20 cellular contexts compared by ENCODE assay signal in the genomic region with DNA sequence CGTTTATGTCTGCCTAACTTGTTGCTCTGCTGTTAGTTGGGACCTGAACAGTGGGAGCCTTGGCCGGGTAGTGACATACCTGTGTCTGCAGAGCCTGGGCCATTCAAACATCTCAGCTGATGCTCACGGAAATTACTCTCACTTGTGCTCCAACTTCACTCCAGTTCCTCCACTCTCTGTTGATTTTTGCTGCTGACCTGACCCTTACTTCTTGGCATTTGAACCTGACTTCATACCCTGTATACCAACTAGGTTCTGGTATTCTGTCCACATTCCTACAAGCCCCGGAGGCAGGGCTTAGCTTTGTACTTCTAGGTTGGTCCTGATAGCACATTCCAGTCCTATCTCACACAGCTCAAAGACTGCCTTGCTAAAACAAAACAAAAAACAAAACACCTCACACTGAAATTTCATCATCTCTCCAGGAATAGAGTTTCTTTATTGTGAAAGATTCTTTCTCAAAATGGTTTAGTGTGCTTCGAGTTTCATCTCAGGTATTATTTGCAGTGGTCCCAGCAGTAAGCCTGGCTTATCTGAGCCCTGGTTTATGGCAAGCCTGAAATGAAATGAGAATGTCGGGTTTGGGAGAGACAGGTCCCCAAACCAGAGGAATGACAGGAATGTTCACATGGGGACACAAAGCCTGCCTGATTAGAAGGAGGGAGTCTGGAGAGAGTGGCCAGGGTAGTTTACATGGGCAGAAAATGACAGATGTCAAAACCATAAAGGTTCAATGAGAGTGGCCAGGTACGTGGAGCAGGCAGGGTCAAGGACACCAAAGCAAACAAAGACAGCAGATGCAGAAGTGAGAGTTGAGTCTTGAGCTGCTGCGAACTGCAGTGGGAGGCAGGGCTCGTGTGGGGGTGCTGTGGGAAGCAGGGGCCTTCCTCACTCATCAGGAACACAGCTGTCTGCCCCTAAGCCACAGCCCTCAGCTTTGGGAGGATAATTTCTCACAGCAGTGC.
DNase-seq lines count a peak whose midpoint lies in the region; ATAC-seq and TF ChIP-seq lines count a peak whose summit lies in the region.
"Had no signal": no experiment of that assay in that cellular context is flagged by ENCODE, and none has a peak within 500 bp of the region (broad histone marks: within the 10 kb centered on the region; RNA-seq: fewer than 3 reads in every experiment).

No MANE protein-coding gene starts in this region.

- H3K4me2 ChIP-seq in GM23338 = no peak overlapping the region; the same call in 1 of the 2 replicates

- H3K4me1 Mint-ChIP-seq in GM23338 (peaks cover 16% of the 10 kb centered on the region), progenitor cell of endocrine pancreas (ENCODE audit: low read depth) (peaks cover 17% of the 10 kb centered on the region)
- no peaks in the 10 kb centered on the region for H3K4me1 Mint-ChIP-seq in stimulated activated memory B cell treated with anti-CD40 and anti-IgM and Interleukin-4, amounts not matched to agents 10 μg/mL and 1 μg/mL and 100 μg/mL, for 72 hours
- H3K4me1 Mint-ChIP-seq: CD8-positive, alpha-beta memory T cell had no signal

- H3K27me3 Mint-ChIP-seq in GM23338 (ENCODE audit: insufficient read depth, low read depth, poor library complexity) (peaks cover 3% of the 10 kb centered on the region), progenitor cell of endocrine pancreas (no peaks in the 10 kb centered on the region)
- H3K27me3 Mint-ChIP-seq in stimulated activated memory B cell treated with anti-CD40 and anti-IgM and Interleukin-4, amounts not matched to agents 10 μg/mL and 1 μg/mL and 100 μg/mL, for 72 hours = no peaks in the 10 kb centered on the region

- no peak for TF ChIP-seq EP300 in suprapubic skin (IDR thresholded peaks at IDR 0.05)

- no peak overlapping the region for H2AFZ ChIP-seq in GM23338

- 0 out of 4 replicates have a peak, but pooled peaks of 1 of the 2 experiments have one; percentile 24 for TF ChIP-seq CTCF in GM23338 (conservative IDR thresholded peaks at IDR 0.05; ENCODE audit: low read depth in 2 of 2)
- no peak for TF ChIP-seq CTCF in progenitor cell of endocrine pancreas (IDR thresholded peaks at IDR 0.05; ENCODE audit: unreplicated experiment)
- TF ChIP-seq CTCF in Peyer's patch (IDR thresholded peaks at IDR 0.05) = no peak
- TF ChIP-seq CTCF in suprapubic skin (IDR thresholded peaks at IDR 0.05) = no peak

- H3K27ac Mint-ChIP-seq in GM23338 (peak overlapping the region; percentile 16; the same call in 1 of the 2 replicates), progenitor cell of endocrine pancreas (peak overlapping the region; percentile 92)
- no peak overlapping the region for H3K27ac Mint-ChIP-seq in stimulated activated memory B cell treated with anti-CD40 and anti-IgM and Interleukin-4, amounts not matched to agents 10 μg/mL and 1 μg/mL and 100 μg/mL, for 72 hours
- H3K27ac Mint-ChIP-seq: activated CD8-positive, alpha-beta T cell treated with anti-CD3 and anti-CD28 coated beads, Interleukin-2, amount 10 ng/mL, durations not matched to agents 7 days and 5 days; CD8-positive, alpha-beta memory T cell had no signal

- H3K36me3 Mint-ChIP-seq in GM23338 (ENCODE audit: low read depth) (peaks cover 17% of the 10 kb centered on the region), progenitor cell of endocrine pancreas (ENCODE audit: insufficient read depth) (peaks cover 3% of the 10 kb centered on the region)
- H3K36me3 Mint-ChIP-seq in stimulated activated memory B cell treated with anti-CD40 and anti-IgM and Interleukin-4, amounts not matched to agents 10 μg/mL and 1 μg/mL and 100 μg/mL, for 72 hours = no peaks in the 10 kb centered on the region
- H3K36me3 Mint-ChIP-seq: CD8-positive, alpha-beta memory T cell had no signal

- H3K9me3 ChIP-seq in SJSA1 (replicated peaks) (no peaks in the 10 kb centered on the region), Peyer's patch (no peaks in the 10 kb centered on the region), suprapubic skin (no peaks in the 10 kb centered on the region)
- H3K9me3 ChIP-seq: thoracic aorta had no signal

- WGBS in suprapubic skin = 45% methylated on average over 9 of the region's 9 CpGs

- H3K9me3 Mint-ChIP-seq in GM23338 = peaks cover 17% of the 10 kb centered on the region
- H3K9me3 Mint-ChIP-seq in progenitor cell of endocrine pancreas (ENCODE audit: low read depth) = peaks cover 8% of the 10 kb centered on the region
- H3K9me3 Mint-ChIP-seq in stimulated activated memory B cell treated with anti-CD40 and anti-IgM and Interleukin-4, amounts not matched to agents 10 μg/mL and 1 μg/mL and 100 μg/mL, for 72 hours = peaks cover 10% of the 10 kb centered on the region
- H3K9me3 Mint-ChIP-seq: activated T-cell treated with anti-CD3 and anti-CD28 coated beads, Interleukin-2, amount 50 U/mL, for 4 hours had no signal

- peaks cover 13% of the 10 kb centered on the region for H3K4me1 ChIP-seq in GM23338 (ENCODE audit: insufficient read depth)
- peaks cover 16% of the 10 kb centered on the region for H3K4me1 ChIP-seq in SJSA1 (replicated peaks)
- no peaks in the 10 kb centered on the region for H3K4me1 ChIP-seq in Peyer's patch
- no peaks in the 10 kb centered on the region for H3K4me1 ChIP-seq in suprapubic skin

- H3K36me3 ChIP-seq in GM23338 (ENCODE audit: insufficient read depth) = no peaks in the 10 kb centered on the region
- no peaks in the 10 kb centered on the region for H3K36me3 ChIP-seq in SJSA1
- no peaks in the 10 kb centered on the region for H3K36me3 ChIP-seq in Peyer's patch
- no peaks in the 10 kb centered on the region for H3K36me3 ChIP-seq in suprapubic skin
- H3K36me3 ChIP-seq: thoracic aorta had no signal

- peak overlapping the region; percentile 37; the same call in 1 of the 2 replicates for H3K27ac ChIP-seq in GM23338 (ENCODE audit: low read depth)
- 0 out of 2 replicates have a peak overlapping the region, but pooled peaks have one; percentile 9 for H3K27ac ChIP-seq in SJSA1
- no peak overlapping the region for H3K27ac ChIP-seq in Peyer's patch
- no peak overlapping the region for H3K27ac ChIP-seq in suprapubic skin
- H3K27ac ChIP-seq: coronary artery, thoracic aorta had no signal

- no peaks in the 10 kb centered on the region for H3K27me3 ChIP-seq in GM23338 (ENCODE audit: insufficient read depth)
- no peaks in the 10 kb centered on the region for H3K27me3 ChIP-seq in SJSA1 (replicated peaks)
- H3K27me3 ChIP-seq in Peyer's patch = no peaks in the 10 kb centered on the region
- H3K27me3 ChIP-seq in suprapubic skin = no peaks in the 10 kb centered on the region

- H3K79me2 ChIP-seq in GM23338 (replicated peaks; ENCODE audit: insufficient read depth) = no peaks in the 10 kb centered on the region

- TF ChIP-seq POLR2A in Peyer's patch (IDR thresholded peaks at IDR 0.05) = no peak
- TF ChIP-seq POLR2A in suprapubic skin (IDR thresholded peaks at IDR 0.05) = no peak

- no peaks in the 10 kb centered on the region for H3F3A ChIP-seq in GM23338 (replicated peaks; ENCODE audit: low read depth)

- ATAC-seq in GM23338 = peak; percentile 79
- no peak for ATAC-seq in stimulated activated memory B cell treated with anti-CD40 and anti-IgM and Interleukin-4, amounts not matched to agents 10 μg/mL and 1 μg/mL and 100 μg/mL, for 72 hours
- ATAC-seq in GM21717 (IDR thresholded peaks at IDR 0.05; ENCODE audit: unreplicated experiment) = no peak
- ATAC-seq: activated CD8-positive, alpha-beta T cell treated with anti-CD3 and anti-CD28 coated beads, Interleukin-2, amount 10 ng/mL, durations not matched to agents 7 days and 5 days; activated T-cell treated with anti-CD3 and anti-CD28 coated beads, Interleukin-2, amount 50 U/mL, for 4 hours; PC-3; SK-N-SH treated with all-trans-retinoic acid at 6 μM for 48 hours had no signal

- no peaks in the 10 kb centered on the region; the same call in 1 of the 2 replicates for H3K9me2 ChIP-seq in GM23338 (ENCODE audit: insufficient read depth)

- DNase-seq in GM23338 (ENCODE audit: low spot score) (peak; percentile 56), SJSA1 (ENCODE audit: low read depth in 1 of 2, low spot score in 2 of 2) (peak in 1 of 2 experiments; percentile 41), islet precursor cell (peak; percentile 87), progenitor cell of endocrine pancreas (ENCODE audit: low spot score, unreplicated experiment) (no peak), Peyer's patch (no peak), suprapubic skin (ENCODE audit: low spot score in 2 of 2) (no peak)
- DNase-seq: activated CD8-positive, alpha-beta T cell treated with anti-CD3 and anti-CD28 coated beads, Interleukin-2, amount 10 ng/mL, durations not matched to agents 7 days and 5 days; activated naive CD4-positive, alpha-beta T cell treated with anti-CD3 and anti-CD28 coated beads, Interleukin-2, amount 50 U/mL, for 16 hours; activated T-cell treated with anti-CD3 and anti-CD28 coated beads, Interleukin-2, amount 50 U/mL, for 4 hours; CD8-positive, alpha-beta memory T cell; DMS79; NCI-H82; PC-3; stimulated activated CD4-positive, alpha-beta T cell treated with anti-CD3 and anti-CD28 coated beads, Interleukin-15, amount 100 ng/mL, for 24 hours; T-helper 9 cell had no signal

- no peaks in the 10 kb centered on the region for H4K20me1 ChIP-seq in GM23338 (replicated peaks; ENCODE audit: insufficient read depth)

- H3K4me3 Mint-ChIP-seq in GM23338 (no peak overlapping the region), progenitor cell of endocrine pancreas (ENCODE audit: low read depth) (no peak overlapping the region)
- H3K4me3 Mint-ChIP-seq in stimulated activated memory B cell treated with anti-CD40 and anti-IgM and Interleukin-4, amounts not matched to agents 10 μg/mL and 1 μg/mL and 100 μg/mL, for 72 hours = no peak overlapping the region
- H3K4me3 Mint-ChIP-seq: activated CD8-positive, alpha-beta T cell treated with anti-CD3 and anti-CD28 coated beads, Interleukin-2, amount 10 ng/mL, durations not matched to agents 7 days and 5 days; activated T-cell treated with anti-CD3 and anti-CD28 coated beads, Interleukin-2, amount 50 U/mL, for 4 hours; CD8-positive, alpha-beta memory T cell had no signal

- H3K4me3 ChIP-seq in GM23338 = no peak overlapping the region
- H3K4me3 ChIP-seq in SJSA1 = no peak overlapping the region
- H3K4me3 ChIP-seq in Peyer's patch = no peak overlapping the region
- no peak overlapping the region for H3K4me3 ChIP-seq in suprapubic skin
- H3K4me3 ChIP-seq: coronary artery, thoracic aorta had no signal

TF ChIP-seq in GM23338, 12 proteins besides CTCF, POLR2A, EP300 and RAD21 (continues in another document):
- no peak for TF ChIP-seq ZNF114 (CRISPR knock-in tag; IDR thresholded peaks at IDR 0.05)
- TF ChIP-seq, protein P1, sequence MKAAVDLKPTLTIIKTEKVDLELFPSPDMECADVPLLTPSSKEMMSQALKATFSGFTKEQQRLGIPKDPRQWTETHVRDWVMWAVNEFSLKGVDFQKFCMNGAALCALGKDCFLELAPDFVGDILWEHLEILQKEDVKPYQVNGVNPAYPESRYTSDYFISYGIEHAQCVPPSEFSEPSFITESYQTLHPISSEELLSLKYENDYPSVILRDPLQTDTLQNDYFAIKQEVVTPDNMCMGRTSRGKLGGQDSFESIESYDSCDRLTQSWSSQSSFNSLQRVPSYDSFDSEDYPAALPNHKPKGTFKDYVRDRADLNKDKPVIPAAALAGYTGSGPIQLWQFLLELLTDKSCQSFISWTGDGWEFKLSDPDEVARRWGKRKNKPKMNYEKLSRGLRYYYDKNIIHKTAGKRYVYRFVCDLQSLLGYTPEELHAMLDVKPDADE (IDR thresholded peaks at IDR 0.05) = no peak
- no peak for TF ChIP-seq NANOG (IDR thresholded peaks at IDR 0.05; ENCODE audit: borderline replicate concordance)

Comparison
In these comparisons a context has a peak if more than half of its experiments do, and no peak if none do; other contexts are left out.
1. DNase-seq: peak in GM23338 (single experiment) and islet precursor cell (single experiment); none in progenitor cell of endocrine pancreas (single experiment), Peyer's patch (0 of 3) and suprapubic skin (0 of 2).
2. H3K27ac ChIP-seq: peak in GM23338 (single experiment) and SJSA1 (single experiment); none in Peyer's patch (0 of 4) and suprapubic skin (single experiment).